9 cellular contexts compared by ENCODE assay signal in genomic region chr20:47392721-47393073, GRCh38.
DNase-seq lines count a peak whose midpoint lies in the region; ATAC-seq, FAIRE-seq and TF ChIP-seq lines count a peak whose summit lies in the region.
"Had no signal": no experiment of that assay in that cellular context is flagged by ENCODE, and none has a peak within 500 bp of the region (broad histone marks: within the 10 kb centered on the region; RNA-seq: fewer than 3 reads in every experiment).

No MANE protein-coding gene starts in this region.

- peak overlapping the region; percentile 28 for H2AFZ ChIP-seq in ACC112 (ENCODE audit: low read length, unreplicated experiment)

- peaks cover 19% of the 10 kb centered on the region for H3K4me1 ChIP-seq in ACC112 (ENCODE audit: control insufficient read depth, insufficient read depth, low read length, unreplicated experiment)

- no peaks in the 10 kb centered on the region for H3K27me3 ChIP-seq in ACC112 (ENCODE audit: insufficient read depth, low read length)

- no peaks in the 10 kb centered on the region for H3K9me3 ChIP-seq in SK-N-MC (ENCODE audit: low read depth, low read length)

- H3K36me3 ChIP-seq in ACC112 (ENCODE audit: insufficient read depth, low read length) (no peaks in the 10 kb centered on the region), SK-N-MC (ENCODE audit: insufficient read depth, low read length) (no peaks in the 10 kb centered on the region)

- H3K4me3 ChIP-seq in ACC112 (ENCODE audit: low read depth, low read length), result peak overlapping the region; percentile 18; the same call in 1 of the 2 replicates
- no peak overlapping the region for H3K4me3 ChIP-seq in SK-N-MC
- no peak overlapping the region for H3K4me3 ChIP-seq in fibroblast of mammary gland (ENCODE audit: control insufficient read depth, low read depth, low read length)

- H3K9ac ChIP-seq in SK-N-MC (ENCODE audit: insufficient read length), result no peak overlapping the region

- no peaks in the 10 kb centered on the region for H3K79me2 ChIP-seq in ACC112 (ENCODE audit: control insufficient read depth, insufficient read depth, low read length, unreplicated experiment)

- TF ChIP-seq POLR2A in H54 (IDR thresholded peaks at IDR 0.05; ENCODE audit: low read depth, low read length), result no peak

- DNase-seq in H54 (ENCODE audit: insufficient read length, low spot score), result peak; percentile 49
- DNase-seq in SK-N-MC (ENCODE audit: low read depth, low spot score), result no peak
- DNase-seq in fibroblast of mammary gland (ENCODE audit: low read depth), result peak; percentile 82
- DNase-seq in substantia nigra (lab: John Stamatoyannopoulos, UW), result no peak
- no peak for DNase-seq in GM19239 (ENCODE audit: insufficient read length, low spot score)
- DNase-seq: activated naive CD4-positive, alpha-beta T cell had no signal

- peak overlapping the region; percentile 93 for H3K27ac ChIP-seq in ACC112 (ENCODE audit: low read depth, low read length)
- peak overlapping the region; percentile 28; the same call in 1 of the 2 replicates for H3K27ac ChIP-seq in SK-N-MC
- H3K27ac ChIP-seq in substantia nigra (ENCODE audit: low read depth, low read length, poor library complexity, severe bottlenecking), result no peak overlapping the region

- ATAC-seq in HG03280 (IDR thresholded peaks at IDR 0.05; ENCODE audit: unreplicated experiment) (no peak), GM18498 (IDR thresholded peaks at IDR 0.05; ENCODE audit: unreplicated experiment) (no peak)

- no peak for FAIRE-seq in H54 (lab: Jason Lieb, UNC)
- FAIRE-seq in GM19239 (lab: Jason Lieb, UNC), result no peak

- TF ChIP-seq CTCF in fibroblast of mammary gland (conservative IDR thresholded peaks at IDR 0.05; ENCODE audit: control insufficient read depth, insufficient read depth, low read depth, low read length), result no peak

Comparison
In these comparisons a context has a peak if more than half of its experiments do, and no peak if none do; other contexts are left out.
1. DNase-seq: peak in H54 (single experiment) and fibroblast of mammary gland (single experiment); none in SK-N-MC (single experiment), substantia nigra (0 of 49) and GM19239 (single experiment).